1 cellular context compared by ENCODE assay signal in the genomic region with DNA sequence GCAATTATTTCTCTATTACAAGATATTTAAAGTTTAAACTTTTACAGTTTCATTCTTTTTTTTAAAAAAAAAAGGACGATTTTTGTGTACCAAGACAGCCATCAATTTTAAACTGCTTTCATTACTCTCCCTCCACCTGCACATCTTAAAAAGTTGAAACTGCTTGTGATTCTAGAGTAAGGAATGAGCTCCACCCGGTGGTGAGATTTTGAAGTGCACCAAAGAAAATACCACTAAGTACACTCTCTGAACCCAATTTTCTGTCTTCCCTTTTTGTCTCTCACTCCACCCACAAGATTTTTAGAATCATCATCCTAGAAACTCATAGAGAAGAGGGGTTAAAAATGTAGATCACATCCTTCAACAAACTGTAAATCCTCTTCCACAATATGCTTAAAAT.
TF ChIP-seq lines count a peak whose summit lies in the region.

No MANE protein-coding gene starts in this region.

TF ChIP-seq in HCT116, 20 proteins besides CTCF, POLR2A, EP300 and RAD21 (continued from another document):
- no peak for TF ChIP-seq REST (IDR thresholded peaks at IDR 0.05; ENCODE audit: low read depth)
